Comparison of ENCODE assay signal across 1 cellular context in genomic region chr6:106281661-106282060, GRCh38.
TF ChIP-seq lines count a peak whose summit lies in the region.

No MANE protein-coding gene starts in this region.

TF ChIP-seq in K562, 482 proteins besides CTCF, POLR2A, EP300 and RAD21 (continued from another document):
- TF ChIP-seq ZBTB5 (IDR thresholded peaks at IDR 0.05): no peak
- TF ChIP-seq, protein P1, sequence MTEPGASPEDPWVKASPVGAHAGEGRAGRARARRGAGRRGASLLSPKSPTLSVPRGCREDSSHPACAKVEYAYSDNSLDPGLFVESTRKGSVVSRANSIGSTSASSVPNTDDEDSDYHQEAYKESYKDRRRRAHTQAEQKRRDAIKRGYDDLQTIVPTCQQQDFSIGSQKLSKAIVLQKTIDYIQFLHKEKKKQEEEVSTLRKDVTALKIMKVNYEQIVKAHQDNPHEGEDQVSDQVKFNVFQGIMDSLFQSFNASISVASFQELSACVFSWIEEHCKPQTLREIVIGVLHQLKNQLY (CRISPR knock-in tag; conservative IDR thresholded peaks at IDR 0.05): no peak
- TF ChIP-seq, protein P2, sequence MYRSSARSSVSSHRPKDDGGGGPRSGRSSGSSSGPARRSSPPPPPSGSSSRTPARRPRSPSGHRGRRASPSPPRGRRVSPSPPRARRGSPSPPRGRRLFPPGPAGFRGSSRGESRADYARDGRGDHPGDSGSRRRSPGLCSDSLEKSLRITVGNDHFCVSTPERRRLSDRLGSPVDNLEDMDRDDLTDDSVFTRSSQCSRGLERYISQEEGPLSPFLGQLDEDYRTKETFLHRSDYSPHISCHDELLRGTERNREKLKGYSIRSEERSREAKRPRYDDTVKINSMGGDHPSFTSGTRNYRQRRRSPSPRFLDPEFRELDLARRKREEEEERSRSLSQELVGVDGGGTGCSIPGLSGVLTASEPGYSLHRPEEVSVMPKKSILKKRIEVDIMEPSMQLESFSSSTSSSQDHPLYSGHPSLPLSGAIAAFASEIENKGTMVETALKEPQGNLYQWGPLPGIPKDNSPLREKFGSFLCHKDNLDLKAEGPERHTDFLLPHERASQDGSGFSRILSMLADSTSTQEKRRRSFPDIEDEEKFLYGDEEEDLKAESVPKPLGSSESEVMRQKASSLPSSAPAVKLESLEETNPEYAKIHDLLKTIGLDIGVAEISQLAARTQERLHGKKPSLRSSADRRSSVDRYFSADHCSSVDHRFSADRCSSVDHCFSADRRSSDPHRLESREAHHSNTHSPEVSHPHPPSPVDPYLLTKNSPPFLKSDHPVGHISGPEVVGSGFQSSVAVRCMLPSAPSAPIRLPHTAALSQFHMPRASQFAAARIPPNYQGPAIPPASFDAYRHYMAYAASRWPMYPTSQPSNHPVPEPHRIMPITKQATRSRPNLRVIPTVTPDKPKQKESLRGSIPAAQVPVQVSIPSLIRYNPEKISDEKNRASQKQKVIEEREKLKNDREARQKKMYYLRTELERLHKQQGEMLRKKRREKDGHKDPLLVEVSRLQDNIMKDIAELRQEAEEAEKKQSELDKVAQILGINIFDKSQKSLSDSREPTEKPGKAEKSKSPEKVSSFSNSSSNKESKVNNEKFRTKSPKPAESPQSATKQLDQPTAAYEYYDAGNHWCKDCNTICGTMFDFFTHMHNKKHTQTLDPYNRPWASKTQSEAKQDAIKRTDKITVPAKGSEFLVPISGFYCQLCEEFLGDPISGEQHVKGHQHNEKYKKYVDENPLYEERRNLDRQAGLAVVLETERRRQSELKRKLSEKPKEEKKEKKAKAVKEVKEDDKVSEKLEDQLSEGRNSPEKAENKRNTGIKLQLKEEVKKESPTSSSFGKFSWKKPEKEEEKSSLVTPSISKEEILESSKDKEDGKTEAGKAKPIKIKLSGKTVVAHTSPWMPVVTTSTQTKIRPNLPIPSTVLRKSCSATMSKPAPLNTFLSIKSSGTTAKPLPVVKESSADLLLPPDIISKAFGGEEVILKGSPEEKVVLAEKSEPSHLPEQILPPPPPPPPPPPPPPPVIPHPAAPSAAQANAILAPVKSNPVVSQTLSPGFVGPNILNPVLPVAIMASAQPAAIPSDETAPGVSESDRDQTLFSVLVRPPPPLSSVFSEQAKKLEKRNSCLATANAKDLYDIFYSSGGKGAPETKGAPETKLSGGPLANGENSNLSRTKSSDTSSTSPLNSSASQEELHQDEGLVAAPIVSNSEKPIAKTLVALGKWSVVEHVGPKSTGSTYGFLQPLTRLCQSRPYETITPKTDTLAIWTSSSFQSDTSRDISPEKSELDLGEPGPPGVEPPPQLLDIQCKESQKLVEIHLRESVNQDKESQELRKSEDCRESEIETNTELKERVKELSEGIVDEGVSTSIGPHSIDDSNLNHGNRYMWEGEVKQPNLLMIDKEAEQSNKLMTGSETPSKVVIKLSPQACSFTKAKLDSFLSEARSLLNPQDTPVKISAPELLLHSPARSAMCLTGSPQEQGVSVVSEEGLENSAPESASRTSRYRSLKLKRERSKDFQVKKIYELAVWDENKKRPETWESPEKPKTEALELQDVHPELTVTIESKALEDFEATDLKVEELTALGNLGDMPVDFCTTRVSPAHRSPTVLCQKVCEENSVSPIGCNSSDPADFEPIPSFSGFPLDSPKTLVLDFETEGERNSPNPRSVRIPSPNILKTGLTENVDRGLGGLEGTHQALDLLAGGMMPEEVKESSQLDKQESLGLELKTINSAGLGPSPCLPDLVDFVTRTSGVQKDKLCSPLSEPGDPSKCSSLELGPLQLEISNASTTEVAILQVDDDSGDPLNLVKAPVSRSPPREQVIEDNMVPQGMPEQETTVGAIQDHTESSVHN (IDR thresholded peaks at IDR 0.05; ENCODE audit: borderline replicate concordance in 1 of 2, low read depth in 1 of 2): no peak
- no peak for TF ChIP-seq MEIS2 (IDR thresholded peaks at IDR 0.05; ENCODE audit: partially characterized antibody)
